ENCODE assay signal across 18 cellular contexts in genomic region chr3:172043233-172043632, GRCh38. TPM values are rescaled to one million over a fixed set of nuclear protein-coding genes. Genes with fewer than 3 reads are reported as not detected.
A peak's percentile ranks its signal among the peaks of the same experiment; 100 is the strongest.
DNase-seq lines count a peak whose midpoint lies in the region; ATAC-seq and TF ChIP-seq lines count a peak whose summit lies in the region.
"Had no signal": no experiment of that assay in that cellular context is flagged by ENCODE, and none has a peak within 500 bp of the region (broad histone marks: within the 10 kb centered on the region; RNA-seq: fewer than 3 reads in every experiment).

No MANE protein-coding gene starts in this region.

- H3K27me3 Mint-ChIP-seq in CD8-positive, alpha-beta memory T cell = no peaks in the 10 kb centered on the region
- no peaks in the 10 kb centered on the region for H3K27me3 Mint-ChIP-seq in T-helper 17 cell
- no peaks in the 10 kb centered on the region for H3K27me3 Mint-ChIP-seq in progenitor cell of endocrine pancreas
- H3K27me3 Mint-ChIP-seq: activated naive CD8-positive, alpha-beta T cell treated with anti-CD3 and anti-CD28 coated beads for 36 hours had no signal

- TF ChIP-seq CTCF in fibroblast of pulmonary artery (IDR thresholded peaks at IDR 0.05; ENCODE audit: low read length, missing control alignments) (no peak), progenitor cell of endocrine pancreas (IDR thresholded peaks at IDR 0.05; ENCODE audit: unreplicated experiment) (no peak)

- no peaks in the 10 kb centered on the region for H3K36me3 ChIP-seq in CD8-positive, alpha-beta memory T cell (ENCODE audit: insufficient read depth, low read length)

- peak overlapping the region in 2 of 8 donors; percentile 55 to 76 for H3K27ac Mint-ChIP-seq in CD8-positive, alpha-beta memory T cell
- no peak overlapping the region for H3K27ac Mint-ChIP-seq in T-helper 17 cell
- no peak overlapping the region for H3K27ac Mint-ChIP-seq in progenitor cell of endocrine pancreas
- H3K27ac Mint-ChIP-seq: activated naive CD8-positive, alpha-beta T cell treated with anti-CD3 and anti-CD28 coated beads for 36 hours; activated T-cell treated with anti-CD3 and anti-CD28 coated beads, Interleukin-2, amount 50 U/mL, for 72 hours; stimulated activated naive B cell treated with anti-CD40 and anti-IgM and Interleukin-4, amounts not matched to agents 10 μg/mL and 1 μg/mL and 100 μg/mL, for 72 hours had no signal

- H3K4me3 Mint-ChIP-seq in CD8-positive, alpha-beta memory T cell = peak overlapping the region in 4 of 7 donors; percentile 30 to 78 (median 58)
- H3K4me3 Mint-ChIP-seq in T-helper 17 cell (peak overlapping the region; percentile 31), progenitor cell of endocrine pancreas (ENCODE audit: low read depth) (peak overlapping the region; percentile 37)
- H3K4me3 Mint-ChIP-seq: activated naive CD8-positive, alpha-beta T cell treated with anti-CD3 and anti-CD28 coated beads for 36 hours; activated T-cell treated with anti-CD3 and anti-CD28 coated beads, Interleukin-2, amount 50 U/mL, for 72 hours; stimulated activated naive B cell treated with anti-CD40 and anti-IgM and Interleukin-4, amounts not matched to agents 10 μg/mL and 1 μg/mL and 100 μg/mL, for 72 hours had no signal

- H3K4me1 Mint-ChIP-seq in CD8-positive, alpha-beta memory T cell = peaks cover 37 to 58% (median 57%) of the 10 kb centered on the region in 3 donors
- H3K4me1 Mint-ChIP-seq in T-helper 17 cell (peaks cover 32% of the 10 kb centered on the region), progenitor cell of endocrine pancreas (ENCODE audit: low read depth) (peaks cover 49% of the 10 kb centered on the region)

- H3K27me3 ChIP-seq in CD8-positive, alpha-beta memory T cell (ENCODE audit: insufficient read depth, low read length, poor library complexity, severe bottlenecking) = no peaks in the 10 kb centered on the region

- no peak overlapping the region for H3K4me3 ChIP-seq in CD8-positive, alpha-beta memory T cell (ENCODE audit: low read length)
- peak overlapping the region; percentile 41 for H3K4me3 ChIP-seq in fibroblast of pulmonary artery (replicated peaks; ENCODE audit: low read depth, low read length)

- CTCF ChIA-PET in CD8-positive, alpha-beta memory T cell (lab: Charles Lee) = interaction anchor here (1.2 kb wide), 1 partner anchor 289 kb away, joined by 3 read pairs; no protein-coding TSS in a partner anchor

- no peaks in the 10 kb centered on the region for H3K9me3 Mint-ChIP-seq in CD8-positive, alpha-beta memory T cell
- no peaks in the 10 kb centered on the region for H3K9me3 Mint-ChIP-seq in progenitor cell of endocrine pancreas (ENCODE audit: low read depth)
- H3K9me3 Mint-ChIP-seq: activated T-cell treated with anti-CD3 and anti-CD28 coated beads, Interleukin-2, amount 50 U/mL, for 72 hours; stimulated activated naive B cell treated with anti-CD40 and anti-IgM and Interleukin-4, amounts not matched to agents 10 μg/mL and 1 μg/mL and 100 μg/mL, for 72 hours had no signal

- ATAC-seq in T-helper 17 cell (no peak), GM18907 (IDR thresholded peaks at IDR 0.05; ENCODE audit: unreplicated experiment) (no peak)
- ATAC-seq: activated T-cell treated with anti-CD3 and anti-CD28 coated beads, Interleukin-2, amount 50 U/mL, for 72 hours; stimulated activated naive B cell treated with anti-CD40 and anti-IgM and Interleukin-4, amounts not matched to agents 10 μg/mL and 1 μg/mL and 100 μg/mL, for 72 hours had no signal

- no peaks in the 10 kb centered on the region for H3K9me3 ChIP-seq in CD8-positive, alpha-beta memory T cell (ENCODE audit: low read length)
- H3K9me3 ChIP-seq in T-helper 17 cell (ENCODE audit: control insufficient read depth, low read length, poor library complexity, severe bottlenecking) = no peaks in the 10 kb centered on the region

- H3K36me3 Mint-ChIP-seq in CD8-positive, alpha-beta memory T cell = peaks cover 0 to 6% (median 0%) of the 10 kb centered on the region in 3 donors
- peaks cover 2% of the 10 kb centered on the region for H3K36me3 Mint-ChIP-seq in T-helper 17 cell (ENCODE audit: low read depth)
- peaks cover 8% of the 10 kb centered on the region for H3K36me3 Mint-ChIP-seq in progenitor cell of endocrine pancreas (ENCODE audit: insufficient read depth)

- no peak for DNase-seq in CD8-positive, alpha-beta memory T cell
- no peak for DNase-seq in T-helper 17 cell
- DNase-seq in fibroblast of pulmonary artery (ENCODE audit: low read depth) = no peak
- no peak for DNase-seq in progenitor cell of endocrine pancreas (ENCODE audit: low spot score, unreplicated experiment)
- DNase-seq in COLO829 (ENCODE audit: low spot score) = no peak
- no peak for DNase-seq in effector CD4-positive, alpha-beta T cell
- DNase-seq in NCI-H345 treated with DMSO at 0.1 percent for 48 hours (lab: John Stamatoyannopoulos, UW; ENCODE audit: unreplicated experiment) = no peak
- DNase-seq: activated naive CD8-positive, alpha-beta T cell treated with anti-CD3 and anti-CD28 coated beads for 36 hours; activated T-cell treated with anti-CD3 and anti-CD28 coated beads, Interleukin-2, amount 50 U/mL, for 72 hours; cerebellar nuclear complex; glutamatergic neuron; islet precursor cell; KG1; NCI-H1105 treated with DMSO at 0.1 percent for 48 hours; NCI-H345; stimulated activated naive B cell treated with anti-CD40 and anti-IgM and Interleukin-4, amounts not matched to agents 10 μg/mL and 1 μg/mL and 100 μg/mL, for 72 hours had no signal

- POLR2A ChIA-PET in CD8-positive, alpha-beta memory T cell (lab: Charles Lee) = no interaction called here

- H3K27ac ChIP-seq in CD8-positive, alpha-beta memory T cell (ENCODE audit: low read depth, low read length) = no peak overlapping the region
- H3K27ac ChIP-seq: parathyroid adenoma had no signal

- peaks cover 17% of the 10 kb centered on the region for H3K4me1 ChIP-seq in CD8-positive, alpha-beta memory T cell (ENCODE audit: insufficient read depth, low read length)
- H3K4me1 ChIP-seq: parathyroid adenoma had no signal

RNA-seq across cellular contexts. Expression of gene FNDC3B, which starts 3.9 kb away (rescaled TPM):
- total RNA-seq in CD8-positive, alpha-beta memory T cell = 10 to 100 TPM; 17.4 to 18.6 TPM
- 8.7 TPM for polyA plus RNA-seq in CD8-positive, alpha-beta memory T cell
- total RNA-seq in T-helper 17 cell (10 to 100 TPM; 27.0 to 41.6 TPM), progenitor cell of endocrine pancreas (158 and 161 TPM in 2 replicates)
